In the genomic region with DNA sequence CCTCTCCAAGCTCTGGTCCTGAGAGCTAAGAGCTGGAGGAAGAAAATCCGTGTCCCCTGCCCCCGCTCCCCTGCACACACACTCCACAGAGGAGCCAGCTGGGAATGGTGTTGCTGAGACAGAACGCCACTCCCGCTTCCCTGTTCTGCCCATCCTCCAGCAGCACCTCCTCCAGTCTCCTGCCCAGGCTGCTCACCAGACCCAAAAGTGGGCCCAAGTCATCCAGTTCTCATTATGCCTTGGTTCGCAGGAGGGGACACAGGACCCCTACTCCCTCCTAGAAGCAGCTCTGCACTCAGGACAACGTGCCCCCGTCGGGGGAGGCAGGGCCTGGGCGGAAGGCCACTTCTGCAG, we compare ENCODE assay signal across 8 cellular contexts. TPM values are rescaled to one million over a fixed set of nuclear protein-coding genes. Genes with fewer than 3 reads are reported as not detected.
A peak's percentile ranks its signal among the peaks of the same experiment; 100 is the strongest.
DNase-seq lines count a peak whose midpoint lies in the region; ATAC-seq and TF ChIP-seq lines count a peak whose summit lies in the region.

No MANE protein-coding gene starts in this region.

- H3K27me3 ChIP-seq in adrenal gland (no peaks in the 10 kb centered on the region), iPS-20b (ENCODE audit: insufficient read depth, low read length) (peaks cover 24% of the 10 kb centered on the region)

- H3K9me3 ChIP-seq in adrenal gland (replicated peaks in 1 of 3) = no peaks in the 10 kb centered on the region
- no peaks in the 10 kb centered on the region for H3K9me3 ChIP-seq in iPS-20b (ENCODE audit: insufficient read depth, low read depth, low read length)

- peak; percentile 58 for ATAC-seq in Right ventricle myocardium inferior
- no peak for ATAC-seq in stimulated activated naive B cell treated with anti-CD40 and anti-IgM and Interleukin-4, amounts not matched to agents 10 μg/mL and 1 μg/mL and 100 μg/mL, for 72 hours (replicated peaks)
- no peak for ATAC-seq in GM18517 (IDR thresholded peaks at IDR 0.05; ENCODE audit: unreplicated experiment)
- no peak for ATAC-seq in HG03108 (IDR thresholded peaks at IDR 0.05; ENCODE audit: unreplicated experiment)
- ATAC-seq in GM19455 (IDR thresholded peaks at IDR 0.05; ENCODE audit: unreplicated experiment) = no peak

- peak in 1 of 2 donors; percentile 7 for TF ChIP-seq POLR2A in adrenal gland (IDR thresholded peaks at IDR 0.05)

- WGBS in adrenal gland, 4 donors = 24 to 35% (median 29%) methylated on average over 4 to 9 of the region's 9 CpGs

- DNase-seq in Right ventricle myocardium inferior (ENCODE audit: missing footprints) (no peak), cardiac septum (ENCODE audit: low spot score) (no peak), adrenal gland (peak in 3 of 7 donors; percentile 44 to 77 (median 73))
- DNase-seq in stimulated activated naive B cell treated with anti-CD40 and anti-IgM and Interleukin-4, amounts not matched to agents 10 μg/mL and 1 μg/mL and 100 μg/mL, for 72 hours = no peak

- no peaks in the 10 kb centered on the region for H3K9me3 Mint-ChIP-seq in stimulated activated naive B cell treated with anti-CD40 and anti-IgM and Interleukin-4, amounts not matched to agents 10 μg/mL and 1 μg/mL and 100 μg/mL, for 72 hours

- intact Hi-C loops in Right ventricle myocardium inferior (cut with DNase I) = no loop called here
- intact Hi-C loops in cardiac septum (cut with DNase I) = no loop called here
- intact Hi-C loops in adrenal gland (cut with DNase I) = no loop called here

- H3K36me3 ChIP-seq in adrenal gland (replicated peaks in 1 of 2) = no peaks in the 10 kb centered on the region
- peaks cover 11% of the 10 kb centered on the region for H3K36me3 ChIP-seq in iPS-20b (ENCODE audit: insufficient read depth, low read depth, low read length)

- H3K4me1 Mint-ChIP-seq in stimulated activated naive B cell treated with anti-CD40 and anti-IgM and Interleukin-4, amounts not matched to agents 10 μg/mL and 1 μg/mL and 100 μg/mL, for 72 hours = peaks cover 44 to 64% of the 10 kb centered on the region in 2 donors

- H3K27ac Mint-ChIP-seq in stimulated activated naive B cell treated with anti-CD40 and anti-IgM and Interleukin-4, amounts not matched to agents 10 μg/mL and 1 μg/mL and 100 μg/mL, for 72 hours = peak overlapping the region; percentile 96

- H3K27ac ChIP-seq in adrenal gland = peak overlapping the region; percentile 41 to 88 (median 84)
- H3K27ac ChIP-seq in iPS-20b (ENCODE audit: low read length) = no peak overlapping the region

- TF ChIP-seq CTCF in adrenal gland (IDR thresholded peaks at IDR 0.05) = no peak

- peak overlapping the region; percentile 78 for H3K9ac ChIP-seq in iPS-20b (ENCODE audit: low read depth, low read length)

- H3K4me1 ChIP-seq in adrenal gland (replicated peaks in 1 of 2) = peaks cover 28 to 47% of the 10 kb centered on the region in 2 donors
- H3K4me1 ChIP-seq in iPS-20b (ENCODE audit: insufficient read depth, low read length) = peaks cover 4% of the 10 kb centered on the region; the same call in 1 of the 2 replicates

- H3K4me3 Mint-ChIP-seq in stimulated activated naive B cell treated with anti-CD40 and anti-IgM and Interleukin-4, amounts not matched to agents 10 μg/mL and 1 μg/mL and 100 μg/mL, for 72 hours = peak overlapping the region; percentile 94 to 97

- peaks cover 20 to 23% of the 10 kb centered on the region in 2 donors for H3K36me3 Mint-ChIP-seq in stimulated activated naive B cell treated with anti-CD40 and anti-IgM and Interleukin-4, amounts not matched to agents 10 μg/mL and 1 μg/mL and 100 μg/mL, for 72 hours

- no peaks in the 10 kb centered on the region for H3K27me3 Mint-ChIP-seq in stimulated activated naive B cell treated with anti-CD40 and anti-IgM and Interleukin-4, amounts not matched to agents 10 μg/mL and 1 μg/mL and 100 μg/mL, for 72 hours

- peak overlapping the region in 3 of 4 donors; percentile 49 to 93 (median 90) for H3K4me3 ChIP-seq in adrenal gland
- peak overlapping the region; percentile 80 for H3K4me3 ChIP-seq in iPS-20b (ENCODE audit: low read length)

RNA-seq across cellular contexts. Expression of a gene that starts 0.9 kb away (rescaled TPM):
- 5.6 TPM for total RNA-seq in Right ventricle myocardium inferior
- total RNA-seq in cardiac septum = 5.2 TPM
- 10 to 100 TPM in 7 of 8 donors, 1 to 10 TPM in 1; 9.7 to 18.1 (median 13.5) TPM for total RNA-seq in adrenal gland
- 10 to 100 TPM in 2 of 3 donors, 1 to 10 TPM in 1; 2.5 to 26.0 (median 17.1) TPM for polyA plus RNA-seq in adrenal gland

RNA-seq across cellular contexts. Expression of a gene that starts 5.5 kb away (rescaled TPM):
- 577 TPM for total RNA-seq in Right ventricle myocardium inferior
- total RNA-seq in cardiac septum = 327 TPM
- 100 to 1,000 TPM in 7 of 8 donors, 10 to 100 TPM in 1; 95.6 to 410 (median 198) TPM for total RNA-seq in adrenal gland
- 100 to 1,000 TPM in 2 of 3 donors, 10 to 100 TPM in 1; 11.0 to 383 (median 303) TPM for polyA plus RNA-seq in adrenal gland

RNA-seq across cellular contexts. Expression of a gene that starts 34.3 kb away (rescaled TPM):
- total RNA-seq in Right ventricle myocardium inferior (16.1 TPM), cardiac septum (20.1 TPM), adrenal gland (10 to 100 TPM; 17.8 to 33.5 (median 25.7) TPM)
- polyA plus RNA-seq in adrenal gland = 10 to 100 TPM in 1 of 3 donors, 1 to 10 TPM in 2; 5.2 to 28.4 (median 5.6) TPM

RNA-seq across cellular contexts. Expression of a gene that starts 34.6 kb away (rescaled TPM):
- total RNA-seq in Right ventricle myocardium inferior = 49.3 TPM
- 43.8 TPM for total RNA-seq in cardiac septum
- total RNA-seq in adrenal gland = 10 to 100 TPM in 7 of 8 donors, 1 to 10 TPM in 1; 4.9 to 39.2 (median 29.7) TPM
- 10 to 100 TPM; 29.7 to 59.6 (median 58.8) TPM for polyA plus RNA-seq in adrenal gland
